ENCODE assay signal across 8 cellular contexts in genomic region chr2:134120160-134120717, GRCh38.
A peak's percentile ranks its signal among the peaks of the same experiment; 100 is the strongest.
DNase-seq lines count a peak whose midpoint lies in the region; ATAC-seq and TF ChIP-seq lines count a peak whose summit lies in the region.

No MANE protein-coding gene starts in this region.

- H3K4me3 ChIP-seq in left ventricle myocardium inferior (peak overlapping the region; percentile 99), gastrocnemius medialis (peak overlapping the region; percentile 68 to 86 (median 81))

- peak; percentile 59 for DNase-seq in activated CD8-positive, alpha-beta memory T cell treated with anti-CD3 and anti-CD28 coated beads, Interleukin-2, amount 10 ng/mL, durations not matched to agents 7 days and 5 days
- DNase-seq in activated CD8-positive, alpha-beta memory T cell treated with anti-CD3 and anti-CD28 coated beads for 24 hours, result no peak
- DNase-seq in activated T-helper 2 cell treated with anti-CD3 and anti-CD28 coated beads, Interferon-gamma antibody, Interleukin-2, Interleukin-4, amounts not matched to agents 10 μg/mL and 5 μg/mL and 100 μg/mL, durations not matched to agents 14 hours and 24 hours and 36 hours (ENCODE audit: low spot score), result no peak
- peak; percentile 30 for DNase-seq in left ventricle myocardium inferior
- DNase-seq in gastrocnemius medialis, result no peak
- no peak for DNase-seq in cerebellum (ENCODE audit: low spot score)
- no peak for DNase-seq in NCI-H187 (lab: John Stamatoyannopoulos, UW)

- no peak for ATAC-seq in activated CD8-positive, alpha-beta memory T cell treated with anti-CD3 and anti-CD28 coated beads, Interleukin-2, amount 10 ng/mL, durations not matched to agents 7 days and 5 days
- ATAC-seq in HG03457 (IDR thresholded peaks at IDR 0.05; ENCODE audit: unreplicated experiment), result peak; percentile 10
- ATAC-seq in gastrocnemius medialis, result peak; percentile 1 to 7

- H3K4me1 ChIP-seq in left ventricle myocardium inferior (peaks cover 72% of the 10 kb centered on the region), gastrocnemius medialis (peaks cover 12 to 15% of the 10 kb centered on the region in 2 donors)

- no peak for TF ChIP-seq CTCF in left ventricle myocardium inferior (IDR thresholded peaks at IDR 0.05; ENCODE audit: borderline replicate concordance)
- no peak for TF ChIP-seq CTCF in gastrocnemius medialis (IDR thresholded peaks at IDR 0.05 in 4 of 5, conservative IDR thresholded peaks at IDR 0.05 in 1 of 5)

- H3K27ac ChIP-seq in left ventricle myocardium inferior (replicated peaks), result peak overlapping the region; percentile 96
- H3K27ac ChIP-seq in gastrocnemius medialis, result peak overlapping the region; percentile 61 to 77 (median 73)

- no peaks in the 10 kb centered on the region for H3K9me3 Mint-ChIP-seq in activated CD8-positive, alpha-beta memory T cell treated with anti-CD3 and anti-CD28 coated beads, Interleukin-2, amount 10 ng/mL, durations not matched to agents 7 days and 5 days (ENCODE audit: low read depth)
- no peaks in the 10 kb centered on the region for H3K9me3 Mint-ChIP-seq in activated T-helper 2 cell treated with anti-CD3 and anti-CD28 coated beads, Interferon-gamma antibody, Interleukin-2, Interleukin-4, amounts not matched to agents 10 μg/mL and 5 μg/mL and 100 μg/mL, durations not matched to agents 14 hours and 24 hours and 36 hours

- CTCF ChIA-PET in activated CD8-positive, alpha-beta memory T cell treated with anti-CD3 and anti-CD28 coated beads, Interleukin-2, amount 10 ng/mL, durations not matched to agents 7 days and 5 days (lab: Charles Lee), result interaction anchor here (0.6 to 8.3 kb wide), 19 partner anchors 8 to 331 kb away, joined by 3 to 109 read pairs (median 4); no protein-coding TSS in a partner anchor

- TF ChIP-seq POLR2A in gastrocnemius medialis (IDR thresholded peaks at IDR 0.05), result no peak

- H3K27me3 ChIP-seq in left ventricle myocardium inferior (ENCODE audit: low read depth), result no peaks in the 10 kb centered on the region
- H3K27me3 ChIP-seq in gastrocnemius medialis, result no peaks in the 10 kb centered on the region

- H3K4me3 Mint-ChIP-seq in activated CD8-positive, alpha-beta memory T cell treated with anti-CD3 and anti-CD28 coated beads, Interleukin-2, amount 10 ng/mL, durations not matched to agents 7 days and 5 days, result peak overlapping the region; percentile 87
- peak overlapping the region; percentile 23 for H3K4me3 Mint-ChIP-seq in activated T-helper 2 cell treated with anti-CD3 and anti-CD28 coated beads, Interferon-gamma antibody, Interleukin-2, Interleukin-4, amounts not matched to agents 10 μg/mL and 5 μg/mL and 100 μg/mL, durations not matched to agents 14 hours and 24 hours and 36 hours (ENCODE audit: low read depth)

- H3K9me3 ChIP-seq in left ventricle myocardium inferior (replicated peaks) (no peaks in the 10 kb centered on the region), gastrocnemius medialis (no peaks in the 10 kb centered on the region)

- peaks cover 43% of the 10 kb centered on the region for H3K4me1 Mint-ChIP-seq in activated CD8-positive, alpha-beta memory T cell treated with anti-CD3 and anti-CD28 coated beads, Interleukin-2, amount 10 ng/mL, durations not matched to agents 7 days and 5 days
- H3K4me1 Mint-ChIP-seq in activated T-helper 2 cell treated with anti-CD3 and anti-CD28 coated beads, Interferon-gamma antibody, Interleukin-2, Interleukin-4, amounts not matched to agents 10 μg/mL and 5 μg/mL and 100 μg/mL, durations not matched to agents 14 hours and 24 hours and 36 hours (ENCODE audit: low read depth), result peaks cover 19% of the 10 kb centered on the region

- in situ Hi-C loops in gastrocnemius medialis (cut with MboI; ENCODE audit: low sequenced_read_pairs in 4 of 4), result loop anchor here in 2 of 4 donors (25.0 kb wide), 2 partner anchors 233 to 792 kb away; partner anchors contain the start of gene CCNT2 (in 1 of the 2)

- no peaks in the 10 kb centered on the region for H3K36me3 Mint-ChIP-seq in activated CD8-positive, alpha-beta memory T cell treated with anti-CD3 and anti-CD28 coated beads, Interleukin-2, amount 10 ng/mL, durations not matched to agents 7 days and 5 days
- H3K36me3 Mint-ChIP-seq in activated T-helper 2 cell treated with anti-CD3 and anti-CD28 coated beads, Interferon-gamma antibody, Interleukin-2, Interleukin-4, amounts not matched to agents 10 μg/mL and 5 μg/mL and 100 μg/mL, durations not matched to agents 14 hours and 24 hours and 36 hours (ENCODE audit: low read depth), result no peaks in the 10 kb centered on the region

- intact Hi-C loops in activated T-helper 2 cell treated with anti-CD3 and anti-CD28 coated beads, Interferon-gamma antibody, Interleukin-2, Interleukin-4, amounts not matched to agents 10 μg/mL and 5 μg/mL and 100 μg/mL, durations not matched to agents 14 hours and 24 hours and 36 hours (cut with micrococcal nuclease), result loop anchor here (2.0 kb wide), 1 partner anchor 799 kb away; the partner anchor contains the start of gene CCNT2
- intact Hi-C loops in left ventricle myocardium inferior (cut with micrococcal nuclease) (no loop called here), gastrocnemius medialis (cut with DNase I; ENCODE audit: low total_unique reads) (no loop called here)

- H3K27me3 Mint-ChIP-seq in activated CD8-positive, alpha-beta memory T cell treated with anti-CD3 and anti-CD28 coated beads, Interleukin-2, amount 10 ng/mL, durations not matched to agents 7 days and 5 days, result peaks cover 10% of the 10 kb centered on the region
- H3K27me3 Mint-ChIP-seq in activated T-helper 2 cell treated with anti-CD3 and anti-CD28 coated beads, Interferon-gamma antibody, Interleukin-2, Interleukin-4, amounts not matched to agents 10 μg/mL and 5 μg/mL and 100 μg/mL, durations not matched to agents 14 hours and 24 hours and 36 hours (ENCODE audit: low read depth), result peaks cover 40% of the 10 kb centered on the region

- H3K36me3 ChIP-seq in left ventricle myocardium inferior, result no peaks in the 10 kb centered on the region
- H3K36me3 ChIP-seq in gastrocnemius medialis, result no peaks in the 10 kb centered on the region

- H3K27ac Mint-ChIP-seq in activated CD8-positive, alpha-beta memory T cell treated with anti-CD3 and anti-CD28 coated beads, Interleukin-2, amount 10 ng/mL, durations not matched to agents 7 days and 5 days, result no peak overlapping the region
- no peak overlapping the region for H3K27ac Mint-ChIP-seq in activated T-helper 2 cell treated with anti-CD3 and anti-CD28 coated beads, Interferon-gamma antibody, Interleukin-2, Interleukin-4, amounts not matched to agents 10 μg/mL and 5 μg/mL and 100 μg/mL, durations not matched to agents 14 hours and 24 hours and 36 hours

Comparison
In these comparisons a context has a peak if more than half of its experiments do, and no peak if none do; other contexts are left out.
1. DNase-seq: peak in activated CD8-positive, alpha-beta memory T cell treated with anti-CD3 and anti-CD28 coated beads, Interleukin-2, amount 10 ng/mL, durations not matched to agents 7 days and 5 days (single experiment) and left ventricle myocardium inferior (single experiment); none in activated CD8-positive, alpha-beta memory T cell treated with anti-CD3 and anti-CD28 coated beads for 24 hours (single experiment), activated T-helper 2 cell treated with anti-CD3 and anti-CD28 coated beads, Interferon-gamma antibody, Interleukin-2, Interleukin-4, amounts not matched to agents 10 μg/mL and 5 μg/mL and 100 μg/mL, durations not matched to agents 14 hours and 24 hours and 36 hours (single experiment), gastrocnemius medialis (0 of 2), cerebellum (single experiment) and NCI-H187 (0 of 2).